ENCODE assay signal across 17 cellular contexts in the genomic region with DNA sequence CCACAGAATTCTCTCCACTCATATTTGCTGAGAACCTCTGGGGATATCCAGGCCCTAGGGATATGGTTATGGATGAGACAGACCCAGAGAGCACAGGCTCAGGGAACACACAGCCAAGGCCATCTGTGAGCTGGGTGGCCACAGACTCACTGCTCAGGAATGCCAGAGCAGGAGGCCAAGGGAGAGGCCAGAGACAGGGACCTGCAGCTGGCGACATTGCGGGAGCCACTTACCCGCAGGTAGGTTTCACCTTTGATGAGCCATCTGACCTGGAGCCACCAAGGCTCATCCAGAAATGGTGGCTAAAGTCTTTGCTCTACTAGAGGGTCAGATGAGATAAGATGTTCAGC. TPM values are rescaled to one million over a fixed set of nuclear protein-coding genes. Genes with fewer than 3 reads are reported as not detected.
DNase-seq lines count a peak whose midpoint lies in the region; ATAC-seq and TF ChIP-seq lines count a peak whose summit lies in the region.
"Had no signal": no experiment of that assay in that cellular context is flagged by ENCODE, and none has a peak within 500 bp of the region (broad histone marks: within the 10 kb centered on the region; RNA-seq: fewer than 3 reads in every experiment).

No MANE protein-coding gene starts in this region.

- DNase-seq in choroid plexus epithelial cell (ENCODE audit: low read depth) = peak; percentile 7
- DNase-seq in endothelial cell (ENCODE audit: low spot score) = no peak
- no peak for DNase-seq in tibial artery
- no peak for DNase-seq in effector CD4-positive, alpha-beta T cell
- DNase-seq: activated CD8-positive, alpha-beta T cell treated with anti-CD3 and anti-CD28 coated beads, Interleukin-2, amount 10 ng/mL, durations not matched to agents 7 days and 5 days; DMS79; left ventricle myocardium inferior; NCI-H1417 treated with DMSO at 0.1 percent for 48 hours; NCI-H510A; testis had no signal

- no peak for TF ChIP-seq CTCF in C4-2B (conservative IDR thresholded peaks at IDR 0.05)
- no peak for TF ChIP-seq CTCF in HEK293 (tag by site-specific recombination; IDR thresholded peaks at IDR 0.05)
- TF ChIP-seq CTCF in choroid plexus epithelial cell (conservative IDR thresholded peaks at IDR 0.05; ENCODE audit: low read depth, low read length) = no peak
- TF ChIP-seq CTCF in nephron (IDR thresholded peaks at IDR 0.05; ENCODE audit: unreplicated experiment in 3 of 3) = no peak
- no peak for TF ChIP-seq CTCF in endothelial cell (IDR thresholded peaks at IDR 0.05; ENCODE audit: unreplicated experiment)
- no peak for TF ChIP-seq CTCF in tibial artery (IDR thresholded peaks at IDR 0.05)

- H3K4me1 Mint-ChIP-seq in nephron = peaks cover 28% of the 10 kb centered on the region
- peaks cover 6% of the 10 kb centered on the region for H3K4me1 Mint-ChIP-seq in endothelial cell (ENCODE audit: unreplicated experiment)

- H3K9me3 ChIP-seq in HEK293 (ENCODE audit: control insufficient read depth, insufficient read depth, low read depth, low read length) (no peaks in the 10 kb centered on the region), tibial artery (no peaks in the 10 kb centered on the region)
- H3K9me3 ChIP-seq: left ventricle myocardium inferior, testis had no signal

- intact Hi-C loops in tibial artery (cut with DNase I; ENCODE audit: low total_unique reads) = no loop called here

- no peaks in the 10 kb centered on the region for H3K36me3 ChIP-seq in HEK293 (ENCODE audit: control insufficient read depth in 2 of 2, insufficient read depth in 1 of 2, low read length in 2 of 2)
- H3K36me3 ChIP-seq in tibial artery = no peaks in the 10 kb centered on the region
- H3K36me3 ChIP-seq: left ventricle myocardium inferior had no signal

- H3K27ac Mint-ChIP-seq in nephron (peak overlapping the region; percentile 76 to 91 (median 86)), endothelial cell (ENCODE audit: unreplicated experiment) (no peak overlapping the region)
- H3K27ac Mint-ChIP-seq: activated CD8-positive, alpha-beta T cell treated with anti-CD3 and anti-CD28 coated beads, Interleukin-2, amount 10 ng/mL, durations not matched to agents 7 days and 5 days; activated T-helper 1 cell treated with anti-CD3 and anti-CD28 coated beads, Interleukin-12 subunit alpha, Interleukin-12 subunit beta, Interleukin-2, Interleukin-4 antibody, amounts not matched to agents 30 ng/mL and 10 ng/mL and 1 ng/mL, durations not matched to agents 14 hours and 24 hours and 36 hours; natural killer cell treated with Interleukin-12 subunit alpha and Interleukin-12 subunit beta and Interleukin-15 and Interleukin-18, amount 100 ng/mL, for 72 hours had no signal

- CTCF ChIA-PET in HEK293 (lab: Yijun Ruan, JAX) = interaction anchor here (0.6 to 1.5 kb wide), 3 partner anchors 16 to 810 kb away, joined by 3 read pairs; no protein-coding TSS in a partner anchor

- POLR2A ChIA-PET in HEK293 (lab: Yijun Ruan, JAX) = interaction anchor here (0.6 to 1.0 kb wide), 2 partner anchors 17 to 24 kb away, joined by 5 to 11 read pairs; no protein-coding TSS in a partner anchor

- peaks cover 16% of the 10 kb centered on the region for H3K4me1 ChIP-seq in HEK293 (ENCODE audit: control insufficient read depth, insufficient read depth, low read length)
- peaks cover 0 to 25% (median 19%) of the 10 kb centered on the region in 4 donors for H3K4me1 ChIP-seq in tibial artery

- peak overlapping the region; percentile 39 for H3K27ac ChIP-seq in C4-2B
- no peak overlapping the region for H3K27ac ChIP-seq in HEK293 (ENCODE audit: extremely low read depth, low read depth, low read length)
- H3K27ac ChIP-seq in tibial artery = no peak overlapping the region
- H3K27ac ChIP-seq: HL-60, left ventricle myocardium inferior, testis had no signal

- H3K9me3 Mint-ChIP-seq in nephron = no peaks in the 10 kb centered on the region
- H3K9me3 Mint-ChIP-seq in endothelial cell (ENCODE audit: unreplicated experiment) = no peaks in the 10 kb centered on the region
- H3K9me3 Mint-ChIP-seq: activated T-helper 1 cell treated with anti-CD3 and anti-CD28 coated beads, Interleukin-12 subunit alpha, Interleukin-12 subunit beta, Interleukin-2, Interleukin-4 antibody, amounts not matched to agents 30 ng/mL and 10 ng/mL and 1 ng/mL, durations not matched to agents 14 hours and 24 hours and 36 hours; natural killer cell treated with Interleukin-12 subunit alpha and Interleukin-12 subunit beta and Interleukin-15 and Interleukin-18, amount 100 ng/mL, for 72 hours had no signal

- H3K4me3 ChIP-seq in HEK293 (ENCODE audit: low read depth, low read length) (no peak overlapping the region), choroid plexus epithelial cell (ENCODE audit: low read depth, low read length) (no peak overlapping the region), tibial artery (no peak overlapping the region)
- H3K4me3 ChIP-seq: left ventricle myocardium inferior, testis had no signal

- H3K27me3 ChIP-seq in tibial artery = peaks cover 0 to 21% of the 10 kb centered on the region in 2 donors
- H3K27me3 ChIP-seq: testis had no signal

- ATAC-seq in HG02981 (IDR thresholded peaks at IDR 0.05; ENCODE audit: unreplicated experiment) = no peak
- ATAC-seq: activated CD8-positive, alpha-beta T cell treated with anti-CD3 and anti-CD28 coated beads, Interleukin-2, amount 10 ng/mL, durations not matched to agents 7 days and 5 days; natural killer cell treated with Interleukin-12 subunit alpha and Interleukin-12 subunit beta and Interleukin-15 and Interleukin-18, amount 100 ng/mL, for 72 hours had no signal

- peak overlapping the region in 1 of 3 experiments; percentile 48 for H3K4me3 Mint-ChIP-seq in nephron
- no peak overlapping the region for H3K4me3 Mint-ChIP-seq in endothelial cell (ENCODE audit: unreplicated experiment)
- H3K4me3 Mint-ChIP-seq: activated CD8-positive, alpha-beta T cell treated with anti-CD3 and anti-CD28 coated beads, Interleukin-2, amount 10 ng/mL, durations not matched to agents 7 days and 5 days; activated T-helper 1 cell treated with anti-CD3 and anti-CD28 coated beads, Interleukin-12 subunit alpha, Interleukin-12 subunit beta, Interleukin-2, Interleukin-4 antibody, amounts not matched to agents 30 ng/mL and 10 ng/mL and 1 ng/mL, durations not matched to agents 14 hours and 24 hours and 36 hours; natural killer cell treated with Interleukin-12 subunit alpha and Interleukin-12 subunit beta and Interleukin-15 and Interleukin-18, amount 100 ng/mL, for 72 hours had no signal

- H3K27me3 Mint-ChIP-seq in nephron (ENCODE audit: low read depth) (peaks cover 5% of the 10 kb centered on the region), endothelial cell (ENCODE audit: unreplicated experiment) (peaks cover 14% of the 10 kb centered on the region)

- no peaks in the 10 kb centered on the region for H3K36me3 Mint-ChIP-seq in nephron (ENCODE audit: low read depth)
- no peaks in the 10 kb centered on the region for H3K36me3 Mint-ChIP-seq in endothelial cell (ENCODE audit: low read depth, unreplicated experiment)
- H3K36me3 Mint-ChIP-seq: natural killer cell treated with Interleukin-12 subunit alpha and Interleukin-12 subunit beta and Interleukin-15 and Interleukin-18, amount 100 ng/mL, for 72 hours had no signal

TF ChIP-seq in HEK293, 187 proteins besides CTCF, POLR2A, EP300 and RAD21:
- TF ChIP-seq ZNF292 (tag by site-specific recombination; IDR thresholded peaks at IDR 0.05; ENCODE audit: borderline replicate concordance, low read depth) = no peak
- 0 out of 2 replicates have a peak, but pooled peaks have one; percentile 6 for TF ChIP-seq GLIS1 (tag by site-specific recombination; IDR thresholded peaks at IDR 0.05)
- TF ChIP-seq ZNF366 (tag by site-specific recombination; conservative IDR thresholded peaks at IDR 0.05) = no peak

RNA-seq across cellular contexts. Expression of gene CCNE1, which starts 29.4 kb away (rescaled TPM):
- 2.3 TPM for total RNA-seq in endothelial cell (ENCODE audit: unreplicated experiment)
